Comparison of ENCODE assay signal across 8 cellular contexts in genomic region chr3:14424711-14425573, GRCh38. TPM values are rescaled to one million over a fixed set of nuclear protein-coding genes. Genes with fewer than 3 reads are reported as not detected.
DNase-seq lines count a peak whose midpoint lies in the region; ATAC-seq and TF ChIP-seq lines count a peak whose summit lies in the region.

No MANE protein-coding gene starts in this region.

- no peak for TF ChIP-seq CTCF in natural killer cell (IDR thresholded peaks at IDR 0.05)

- H3K4me1 Mint-ChIP-seq in natural killer cell, result peaks cover 68 to 81% of the 10 kb centered on the region in 2 donors

- H3K36me3 Mint-ChIP-seq in natural killer cell, result no peaks in the 10 kb centered on the region

- intact Hi-C loops in natural killer cell (cut with micrococcal nuclease), result loop anchor here (1.0 to 2.0 kb wide), 2 partner anchors 7 to 22 kb away; partner anchors contain the start of gene SLC6A6

- H3K27ac Mint-ChIP-seq in natural killer cell, result peak overlapping the region; percentile 74 to 83

- DNase-seq in Daoy (ENCODE audit: low read depth), result peak; percentile 48
- peak; percentile 19 to 77 for DNase-seq in NCI-H187 (lab: John Stamatoyannopoulos, UW)
- peak; percentile 21 for DNase-seq in activated T-helper 1 cell treated with Interleukin-2 at 50 U/mL for 16 hours (ENCODE audit: low read depth)
- peak; percentile 50 for DNase-seq in natural killer cell
- DNase-seq in NAMALWA (ENCODE audit: low spot score), result no peak
- DNase-seq in C1 segment of cervical spinal cord (lab: John Stamatoyannopoulos, UW), result no peak

- H3K4me3 Mint-ChIP-seq in natural killer cell, result peak overlapping the region; percentile 84

- no peaks in the 10 kb centered on the region for H3K27me3 Mint-ChIP-seq in natural killer cell (ENCODE audit: low read depth in 2 of 2)

- H3K9me3 Mint-ChIP-seq in natural killer cell, result no peaks in the 10 kb centered on the region

- ATAC-seq in natural killer cell (peak; percentile 70 to 81 (median 74)), HG03025 (IDR thresholded peaks at IDR 0.05; ENCODE audit: low FRiP score, unreplicated experiment) (no peak), HG03571 (IDR thresholded peaks at IDR 0.05; ENCODE audit: unreplicated experiment) (no peak)

RNA-seq across cellular contexts. Expression of gene SLC6A6, which starts 22.5 kb away (rescaled TPM):
- 10.7 and 10.8 TPM in 2 replicates for total RNA-seq in Daoy (2014; rRNA removed; shearing (Covaris generic))
- total RNA-seq in natural killer cell, result 10 to 100 TPM; 43.7 to 55.4 (median 50.1) TPM

Comparison
In these comparisons a context has a peak if more than half of its experiments do, and no peak if none do; other contexts are left out.
1. DNase-seq: peak in Daoy (single experiment), NCI-H187 (2 of 2), activated T-helper 1 cell treated with Interleukin-2 at 50 U/mL for 16 hours (single experiment) and natural killer cell (single experiment); none in NAMALWA (single experiment) and C1 segment of cervical spinal cord (0 of 14).
2. ATAC-seq: peak in natural killer cell (3 of 3); none in HG03025 (single experiment) and HG03571 (single experiment).